Comparison of ENCODE assay signal across 1 cellular context in genomic region chrX:154505726-154506125, GRCh38.
TF ChIP-seq lines count a peak whose summit lies in the region.

No MANE protein-coding gene starts in this region.

TF ChIP-seq in K562, 482 proteins besides CTCF, POLR2A, EP300 and RAD21:
- TF ChIP-seq NUFIP1 (IDR thresholded peaks at IDR 0.05; ENCODE audit: partially characterized antibody) (no peak), JUN (IDR thresholded peaks at IDR 0.05; ENCODE audit: borderline replicate concordance, low read depth, low read length) (no peak), JUN (CRISPR knock-in tag; IDR thresholded peaks at IDR 0.05; ENCODE audit: borderline replicate concordance) (no peak), SP2 (IDR thresholded peaks at IDR 0.05; ENCODE audit: extremely low read depth, low read depth, low read length, poor library complexity, severe bottlenecking) (no peak), HMG20B (CRISPR knock-in tag; IDR thresholded peaks at IDR 0.05) (no peak), SRSF9 (IDR thresholded peaks at IDR 0.05; ENCODE audit: borderline replicate concordance, low read depth, low read length) (no peak), FOSL1 (tag; conservative IDR thresholded peaks at IDR 0.05) (0 out of 2 replicates have a peak, but pooled peaks have one; percentile 26)
